Comparison of ENCODE assay signal across 2 cellular contexts in the genomic region with DNA sequence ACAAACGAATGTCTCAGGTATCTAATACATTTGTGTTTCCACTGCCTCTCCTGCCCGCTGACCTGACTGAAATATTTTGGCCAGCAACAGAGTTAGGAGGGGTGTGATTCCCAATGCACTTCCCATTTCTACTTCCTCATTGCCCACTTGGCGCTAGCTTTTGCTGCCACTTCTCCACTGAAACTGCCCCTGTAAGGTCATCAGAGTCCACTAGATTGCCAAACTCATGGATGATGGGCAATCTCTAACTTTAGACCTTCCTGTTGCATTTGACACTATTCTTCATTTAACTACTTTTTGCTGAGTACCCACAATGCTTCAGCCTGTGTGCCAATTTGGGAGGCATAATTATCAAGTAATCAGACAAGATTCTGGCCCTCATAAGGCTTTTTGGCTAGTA.
TF ChIP-seq lines count a peak whose summit lies in the region.

No MANE protein-coding gene starts in this region.

TF ChIP-seq in liver, 16 proteins besides CTCF, POLR2A, EP300 and RAD21 (continued from another document):
- TF ChIP-seq HNF4A (conservative IDR thresholded peaks at IDR 0.05) = peak; percentile 83 to 85
- TF ChIP-seq, protein P1, sequence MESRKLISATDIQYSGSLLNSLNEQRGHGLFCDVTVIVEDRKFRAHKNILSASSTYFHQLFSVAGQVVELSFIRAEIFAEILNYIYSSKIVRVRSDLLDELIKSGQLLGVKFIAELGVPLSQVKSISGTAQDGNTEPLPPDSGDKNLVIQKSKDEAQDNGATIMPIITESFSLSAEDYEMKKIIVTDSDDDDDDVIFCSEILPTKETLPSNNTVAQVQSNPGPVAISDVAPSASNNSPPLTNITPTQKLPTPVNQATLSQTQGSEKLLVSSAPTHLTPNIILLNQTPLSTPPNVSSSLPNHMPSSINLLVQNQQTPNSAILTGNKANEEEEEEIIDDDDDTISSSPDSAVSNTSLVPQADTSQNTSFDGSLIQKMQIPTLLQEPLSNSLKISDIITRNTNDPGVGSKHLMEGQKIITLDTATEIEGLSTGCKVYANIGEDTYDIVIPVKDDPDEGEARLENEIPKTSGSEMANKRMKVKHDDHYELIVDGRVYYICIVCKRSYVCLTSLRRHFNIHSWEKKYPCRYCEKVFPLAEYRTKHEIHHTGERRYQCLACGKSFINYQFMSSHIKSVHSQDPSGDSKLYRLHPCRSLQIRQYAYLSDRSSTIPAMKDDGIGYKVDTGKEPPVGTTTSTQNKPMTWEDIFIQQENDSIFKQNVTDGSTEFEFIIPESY (IDR thresholded peaks at IDR 0.05) = peak; percentile 76
- peak; percentile 53 to 87 for TF ChIP-seq JUND (IDR thresholded peaks at IDR 0.05)
- TF ChIP-seq, protein P2, sequence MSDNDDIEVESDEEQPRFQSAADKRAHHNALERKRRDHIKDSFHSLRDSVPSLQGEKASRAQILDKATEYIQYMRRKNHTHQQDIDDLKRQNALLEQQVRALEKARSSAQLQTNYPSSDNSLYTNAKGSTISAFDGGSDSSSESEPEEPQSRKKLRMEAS (IDR thresholded peaks at IDR 0.05) = peak; percentile 99
- peak; percentile 60 for TF ChIP-seq HNF4G (IDR thresholded peaks at IDR 0.05)
- TF ChIP-seq, protein P3, sequence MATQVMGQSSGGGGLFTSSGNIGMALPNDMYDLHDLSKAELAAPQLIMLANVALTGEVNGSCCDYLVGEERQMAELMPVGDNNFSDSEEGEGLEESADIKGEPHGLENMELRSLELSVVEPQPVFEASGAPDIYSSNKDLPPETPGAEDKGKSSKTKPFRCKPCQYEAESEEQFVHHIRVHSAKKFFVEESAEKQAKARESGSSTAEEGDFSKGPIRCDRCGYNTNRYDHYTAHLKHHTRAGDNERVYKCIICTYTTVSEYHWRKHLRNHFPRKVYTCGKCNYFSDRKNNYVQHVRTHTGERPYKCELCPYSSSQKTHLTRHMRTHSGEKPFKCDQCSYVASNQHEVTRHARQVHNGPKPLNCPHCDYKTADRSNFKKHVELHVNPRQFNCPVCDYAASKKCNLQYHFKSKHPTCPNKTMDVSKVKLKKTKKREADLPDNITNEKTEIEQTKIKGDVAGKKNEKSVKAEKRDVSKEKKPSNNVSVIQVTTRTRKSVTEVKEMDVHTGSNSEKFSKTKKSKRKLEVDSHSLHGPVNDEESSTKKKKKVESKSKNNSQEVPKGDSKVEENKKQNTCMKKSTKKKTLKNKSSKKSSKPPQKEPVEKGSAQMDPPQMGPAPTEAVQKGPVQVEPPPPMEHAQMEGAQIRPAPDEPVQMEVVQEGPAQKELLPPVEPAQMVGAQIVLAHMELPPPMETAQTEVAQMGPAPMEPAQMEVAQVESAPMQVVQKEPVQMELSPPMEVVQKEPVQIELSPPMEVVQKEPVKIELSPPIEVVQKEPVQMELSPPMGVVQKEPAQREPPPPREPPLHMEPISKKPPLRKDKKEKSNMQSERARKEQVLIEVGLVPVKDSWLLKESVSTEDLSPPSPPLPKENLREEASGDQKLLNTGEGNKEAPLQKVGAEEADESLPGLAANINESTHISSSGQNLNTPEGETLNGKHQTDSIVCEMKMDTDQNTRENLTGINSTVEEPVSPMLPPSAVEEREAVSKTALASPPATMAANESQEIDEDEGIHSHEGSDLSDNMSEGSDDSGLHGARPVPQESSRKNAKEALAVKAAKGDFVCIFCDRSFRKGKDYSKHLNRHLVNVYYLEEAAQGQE (IDR thresholded peaks at IDR 0.05) = peak; percentile 83
- TF ChIP-seq YY1 (IDR thresholded peaks at IDR 0.05) = peak; percentile 64
- peak; percentile 35 for TF ChIP-seq TAF1 (conservative IDR thresholded peaks at IDR 0.05)
TF ChIP-seq in liver: peak in this region for 16.

TF ChIP-seq in SK-N-SH, 30 proteins besides CTCF, POLR2A, EP300 and RAD21 (continued from another document):
- TF ChIP-seq, protein P4, sequence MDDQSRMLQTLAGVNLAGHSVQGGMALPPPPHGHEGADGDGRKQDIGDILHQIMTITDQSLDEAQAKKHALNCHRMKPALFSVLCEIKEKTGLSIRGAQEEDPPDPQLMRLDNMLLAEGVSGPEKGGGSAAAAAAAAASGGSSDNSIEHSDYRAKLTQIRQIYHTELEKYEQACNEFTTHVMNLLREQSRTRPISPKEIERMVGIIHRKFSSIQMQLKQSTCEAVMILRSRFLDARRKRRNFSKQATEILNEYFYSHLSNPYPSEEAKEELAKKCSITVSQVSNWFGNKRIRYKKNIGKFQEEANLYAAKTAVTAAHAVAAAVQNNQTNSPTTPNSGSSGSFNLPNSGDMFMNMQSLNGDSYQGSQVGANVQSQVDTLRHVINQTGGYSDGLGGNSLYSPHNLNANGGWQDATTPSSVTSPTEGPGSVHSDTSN (IDR thresholded peaks at IDR 0.05) = no peak
- no peak for TF ChIP-seq RCOR1 (IDR thresholded peaks at IDR 0.05; ENCODE audit: low read length)
- no peak for TF ChIP-seq POLR2AphosphoS5 (IDR thresholded peaks at IDR 0.05; ENCODE audit: low read depth, low read length)
- TF ChIP-seq, protein P5, sequence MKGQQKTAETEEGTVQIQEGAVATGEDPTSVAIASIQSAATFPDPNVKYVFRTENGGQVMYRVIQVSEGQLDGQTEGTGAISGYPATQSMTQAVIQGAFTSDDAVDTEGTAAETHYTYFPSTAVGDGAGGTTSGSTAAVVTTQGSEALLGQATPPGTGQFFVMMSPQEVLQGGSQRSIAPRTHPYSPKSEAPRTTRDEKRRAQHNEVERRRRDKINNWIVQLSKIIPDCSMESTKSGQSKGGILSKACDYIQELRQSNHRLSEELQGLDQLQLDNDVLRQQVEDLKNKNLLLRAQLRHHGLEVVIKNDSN (IDR thresholded peaks at IDR 0.05; ENCODE audit: borderline replicate concordance, low read depth) = no peak
- no peak for TF ChIP-seq FOXJ3 (CRISPR knock-in tag; IDR thresholded peaks at IDR 0.05)
- TF ChIP-seq, protein P3 (IDR thresholded peaks at IDR 0.05; ENCODE audit: low read depth, low read length) = no peak
- no peak for TF ChIP-seq NRF1 (IDR thresholded peaks at IDR 0.05; ENCODE audit: low read depth, low read length)
- TF ChIP-seq TCF12 (IDR thresholded peaks at IDR 0.05) = no peak
- TF ChIP-seq TAF1 (IDR thresholded peaks at IDR 0.05; ENCODE audit: borderline replicate concordance, low read depth, low read length) = no peak
- TF ChIP-seq RFX5 (IDR thresholded peaks at IDR 0.05; ENCODE audit: low read length) = no peak
- TF ChIP-seq RXRA (IDR thresholded peaks at IDR 0.05; ENCODE audit: borderline replicate concordance, low read depth) = no peak
- no peak for TF ChIP-seq SIN3A (IDR thresholded peaks at IDR 0.05; ENCODE audit: borderline replicate concordance, low read depth, low read length)
- no peak for TF ChIP-seq NFIC (IDR thresholded peaks at IDR 0.05; ENCODE audit: borderline replicate concordance)
- TF ChIP-seq CHD2 (IDR thresholded peaks at IDR 0.05; ENCODE audit: low read length, partially characterized antibody) = no peak
TF ChIP-seq in SK-N-SH: peak in this region for 0.
